8 cellular contexts compared by ENCODE assay signal in the genomic region with DNA sequence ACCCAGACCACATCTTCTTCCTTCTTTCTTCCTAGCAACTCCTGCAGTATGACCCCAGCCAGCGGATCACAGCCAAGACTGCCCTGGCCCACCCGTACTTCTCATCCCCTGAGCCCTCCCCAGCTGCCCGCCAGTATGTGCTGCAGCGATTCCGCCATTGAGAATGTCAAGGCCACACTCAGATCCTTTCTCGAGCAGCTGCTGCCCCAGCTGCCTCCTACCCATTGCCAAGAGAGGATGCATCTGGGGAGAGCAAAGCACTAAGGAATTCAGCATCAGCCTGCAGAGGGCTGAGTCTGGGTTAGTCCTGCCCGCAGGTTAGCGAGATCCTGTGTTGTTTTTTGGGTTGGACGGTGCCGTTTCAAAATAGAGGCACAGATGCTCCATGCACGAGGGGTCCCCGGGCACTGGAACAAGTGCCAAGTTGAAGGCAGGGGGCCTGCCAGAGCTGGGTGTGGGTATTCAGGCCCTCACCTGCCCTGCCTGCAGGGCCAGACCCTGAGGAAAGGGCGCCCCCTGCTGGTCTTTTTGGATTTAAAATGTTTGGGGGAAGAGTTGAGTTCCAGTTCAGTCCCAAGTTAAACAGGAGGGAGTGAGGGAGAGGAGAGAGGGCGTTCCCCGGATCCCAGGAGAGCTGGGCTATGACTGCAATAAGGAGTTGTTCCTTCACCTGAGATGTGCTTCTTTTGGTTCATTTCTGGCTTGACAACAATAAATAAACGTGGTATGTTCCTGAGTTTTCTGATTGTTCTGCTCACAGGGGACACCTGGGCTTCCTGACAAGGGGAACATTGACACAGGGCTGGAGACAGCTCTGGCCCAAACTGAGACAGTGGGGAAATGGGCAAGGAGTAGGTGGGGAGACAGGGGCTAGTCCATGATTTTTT. TPM values are rescaled to one million over a fixed set of nuclear protein-coding genes. Genes with fewer than 3 reads are reported as not detected.
A peak's percentile ranks its signal among the peaks of the same experiment; 100 is the strongest.
DNase-seq lines count a peak whose midpoint lies in the region; ATAC-seq, FAIRE-seq and TF ChIP-seq lines count a peak whose summit lies in the region.

No MANE protein-coding gene starts in this region.

- no peaks in the 10 kb centered on the region for H3K27me3 ChIP-seq in colonic mucosa

- DNase-seq in AG08395 (ENCODE audit: low spot score) (peak; percentile 78), H54 (ENCODE audit: insufficient read length, low spot score) (peak; percentile 86), NCI-H510A (lab: John Stamatoyannopoulos, UW) (peak; percentile 29), colonic mucosa (peak; percentile 95), lung microvascular endothelial cell (ENCODE audit: low read depth in 2 of 2) (peak; percentile 76 to 82)
- peak; percentile 91 for DNase-seq in activated CD4-positive, alpha-beta T cell treated with anti-CD3 and anti-CD28 coated beads for 48 hours
- peak; percentile 84 for DNase-seq in stimulated activated CD8-positive, alpha-beta memory T cell treated with anti-CD3 and anti-CD28 coated beads, Interleukin-15, amount 100 ng/mL, for 24 hours (ENCODE audit: low read depth)

- no peak overlapping the region for H3K9ac ChIP-seq in colonic mucosa (ENCODE audit: low read depth in 2 of 2, low read length in 2 of 2)

- no peak for FAIRE-seq in H54 (lab: Jason Lieb, UNC)

- H3K27ac ChIP-seq in colonic mucosa, result no peak overlapping the region

- H3K36me3 ChIP-seq in colonic mucosa, result no peaks in the 10 kb centered on the region

- no peak for ATAC-seq in HG02610 (IDR thresholded peaks at IDR 0.05; ENCODE audit: unreplicated experiment)

- peaks cover 4% of the 10 kb centered on the region for H3K4me1 ChIP-seq in colonic mucosa

- peak; percentile 78 for TF ChIP-seq CTCF in colonic mucosa (IDR thresholded peaks at IDR 0.05)

- intact Hi-C loops in colonic mucosa (cut with DNase I), result loop anchor here (2.0 kb wide), 1 partner anchor 99 kb away; no protein-coding TSS in a partner anchor

- TF ChIP-seq POLR2A in H54 (IDR thresholded peaks at IDR 0.05; ENCODE audit: low read depth, low read length), result no peak

- no peak overlapping the region for H3K4me3 ChIP-seq in colonic mucosa

- no peaks in the 10 kb centered on the region for H3K9me3 ChIP-seq in colonic mucosa

RNA-seq across cellular contexts. Expression of a gene that starts 4.9 kb away (rescaled TPM):
- total RNA-seq in colonic mucosa, result 1 to 10 TPM; 5.3 to 8.2 TPM
- 0.22 and 0.79 TPM in 2 replicates for total RNA-seq in lung microvascular endothelial cell

RNA-seq across cellular contexts. Expression of a gene that starts 21.6 kb away (rescaled TPM):
- total RNA-seq in colonic mucosa (10 to 100 TPM; 18.8 to 31.1 TPM), lung microvascular endothelial cell (not detected in 2 replicates)

RNA-seq across cellular contexts. Expression of a gene that starts 26.5 kb away (rescaled TPM):
- total RNA-seq in colonic mucosa (10 to 100 TPM; 15.9 to 18.6 TPM), lung microvascular endothelial cell (16.1 and 20.0 TPM in 2 replicates)

RNA-seq across cellular contexts. Expression of a gene that starts 26.5 kb away (rescaled TPM):
- 100 to 1,000 TPM; 110 to 136 TPM for total RNA-seq in colonic mucosa
- 35.7 and 50.2 TPM in 2 replicates for total RNA-seq in lung microvascular endothelial cell

Comparison
In these comparisons a context has a peak if more than half of its experiments do, and no peak if none do; other contexts are left out.
1. DNase-seq: peak in every context shown above with its lines; median percentile 95 in colonic mucosa; 91 in activated CD4-positive, alpha-beta T cell treated with anti-CD3 and anti-CD28 coated beads for 48 hours; 86 in H54; 84 in stimulated activated CD8-positive, alpha-beta memory T cell treated with anti-CD3 and anti-CD28 coated beads, Interleukin-15, amount 100 ng/mL, for 24 hours; 79 in lung microvascular endothelial cell; 78 in AG08395; 29 in NCI-H510A.
2. RNA of a gene that starts 21.6 kb away (total RNA-seq): 18.8 to 31.1 TPM in colonic mucosa; not detected in lung microvascular endothelial cell; every median in the first group is over 10 times any median in the second.